ENCODE assay signal across 23 cellular contexts in genomic region chr1:24648919-24649318, GRCh38. TPM values are rescaled to one million over a fixed set of nuclear protein-coding genes. Genes with fewer than 3 reads are reported as not detected.
DNase-seq lines count a peak whose midpoint lies in the region; ATAC-seq and TF ChIP-seq lines count a peak whose summit lies in the region.
"Had no signal": no experiment of that assay in that cellular context is flagged by ENCODE, and none has a peak within 500 bp of the region (broad histone marks: within the 10 kb centered on the region; RNA-seq: fewer than 3 reads in every experiment).

No MANE protein-coding gene starts in this region.

- peak overlapping the region; percentile 36 for H3K27ac Mint-ChIP-seq in T-helper 2 cell treated with Interferon-gamma antibody and Interleukin-4, amounts not matched to agents 5 μg/mL and 100 μg/mL, for 36 hours
- H3K27ac Mint-ChIP-seq in activated naive CD4-positive, alpha-beta T cell treated with anti-CD3 and anti-CD28 coated beads, Interleukin-2, amount 50 U/mL, for 24 hours, result peak overlapping the region; percentile 14
- no peak overlapping the region for H3K27ac Mint-ChIP-seq in endothelial cell (ENCODE audit: unreplicated experiment)

- peaks cover 47% of the 10 kb centered on the region for H3K4me1 Mint-ChIP-seq in T-helper 2 cell treated with Interferon-gamma antibody and Interleukin-4, amounts not matched to agents 5 μg/mL and 100 μg/mL, for 36 hours (ENCODE audit: low read depth)
- H3K4me1 Mint-ChIP-seq in activated naive CD4-positive, alpha-beta T cell treated with anti-CD3 and anti-CD28 coated beads, Interleukin-2, amount 50 U/mL, for 24 hours, result peaks cover 76% of the 10 kb centered on the region
- peaks cover 6% of the 10 kb centered on the region for H3K4me1 Mint-ChIP-seq in endothelial cell (ENCODE audit: unreplicated experiment)

- POLR2A ChIA-PET in RWPE1 (lab: Yijun Ruan, JAX; ENCODE audit: low non-redundant PET), result no interaction called here

- no peak overlapping the region for H3K4me3 Mint-ChIP-seq in T-helper 2 cell treated with Interferon-gamma antibody and Interleukin-4, amounts not matched to agents 5 μg/mL and 100 μg/mL, for 36 hours
- no peak overlapping the region for H3K4me3 Mint-ChIP-seq in activated naive CD4-positive, alpha-beta T cell treated with anti-CD3 and anti-CD28 coated beads, Interleukin-2, amount 50 U/mL, for 24 hours
- peak overlapping the region; percentile 42 for H3K4me3 Mint-ChIP-seq in endothelial cell (ENCODE audit: unreplicated experiment)
- H3K4me3 Mint-ChIP-seq: CD14-positive monocyte; CD8-positive, alpha-beta memory T cell had no signal

- H3K27ac ChIP-seq in RWPE1, result no peak overlapping the region
- H3K27ac ChIP-seq: 22Rv1 had no signal

- no peaks in the 10 kb centered on the region for H3K27me3 Mint-ChIP-seq in T-helper 2 cell treated with Interferon-gamma antibody and Interleukin-4, amounts not matched to agents 5 μg/mL and 100 μg/mL, for 36 hours (ENCODE audit: low read depth)
- H3K27me3 Mint-ChIP-seq in activated naive CD4-positive, alpha-beta T cell treated with anti-CD3 and anti-CD28 coated beads, Interleukin-2, amount 50 U/mL, for 24 hours, result no peaks in the 10 kb centered on the region
- peaks cover 4% of the 10 kb centered on the region for H3K27me3 Mint-ChIP-seq in endothelial cell (ENCODE audit: unreplicated experiment)
- H3K27me3 Mint-ChIP-seq: CD8-positive, alpha-beta memory T cell had no signal

- peaks cover 83% of the 10 kb centered on the region for H3K36me3 Mint-ChIP-seq in T-helper 2 cell treated with Interferon-gamma antibody and Interleukin-4, amounts not matched to agents 5 μg/mL and 100 μg/mL, for 36 hours (ENCODE audit: low read depth)
- peaks cover 41% of the 10 kb centered on the region for H3K36me3 Mint-ChIP-seq in activated naive CD4-positive, alpha-beta T cell treated with anti-CD3 and anti-CD28 coated beads, Interleukin-2, amount 50 U/mL, for 24 hours
- H3K36me3 Mint-ChIP-seq in endothelial cell (ENCODE audit: low read depth, unreplicated experiment), result peaks cover 40% of the 10 kb centered on the region

- no peaks in the 10 kb centered on the region for H3K9me3 Mint-ChIP-seq in T-helper 2 cell treated with Interferon-gamma antibody and Interleukin-4, amounts not matched to agents 5 μg/mL and 100 μg/mL, for 36 hours
- no peaks in the 10 kb centered on the region for H3K9me3 Mint-ChIP-seq in activated naive CD4-positive, alpha-beta T cell treated with anti-CD3 and anti-CD28 coated beads, Interleukin-2, amount 50 U/mL, for 24 hours
- H3K9me3 Mint-ChIP-seq in endothelial cell (ENCODE audit: unreplicated experiment), result no peaks in the 10 kb centered on the region
- H3K9me3 Mint-ChIP-seq: CD14-positive monocyte; CD8-positive, alpha-beta memory T cell had no signal

- CTCF ChIA-PET in RWPE1 (lab: Yijun Ruan, JAX), result no interaction called here

- TF ChIP-seq CTCF in endothelial cell (IDR thresholded peaks at IDR 0.05; ENCODE audit: unreplicated experiment) (no peak), RWPE1 (conservative IDR thresholded peaks at IDR 0.05; ENCODE audit: low read depth) (no peak)

- no peak for ATAC-seq in GM21390 (IDR thresholded peaks at IDR 0.05; ENCODE audit: unreplicated experiment)

- DNase-seq in T-helper 2 cell treated with Interferon-gamma antibody and Interleukin-4, amounts not matched to agents 5 μg/mL and 100 μg/mL, for 36 hours (ENCODE audit: low spot score), result no peak
- no peak for DNase-seq in T-helper 2 cell
- no peak for DNase-seq in activated naive CD4-positive, alpha-beta T cell treated with Interleukin-2 at 50 U/mL for 16 hours
- DNase-seq in endothelial cell (ENCODE audit: low spot score), result no peak
- no peak for DNase-seq in RWPE1 (ENCODE audit: low spot score)
- DNase-seq: BE2C; CD8-positive, alpha-beta memory T cell; DMS 273 treated with DMSO at 0.1 percent for 48 hours; DMS79; EL; GDM1; GOT3; KBM-7; NCI-H1105 treated with DMSO at 0.1 percent for 48 hours; NCI-H146; NCI-H1930; NCI-H526 treated with DMSO at 0.1 percent for 48 hours; RPMI8226; SHP77 had no signal

RNA-seq across cellular contexts. Expression of gene SRRM1, which starts 5.8 kb away (rescaled TPM):
- total RNA-seq in endothelial cell (ENCODE audit: unreplicated experiment), result 126 TPM
